ENCODE assay signal across 17 cellular contexts in genomic region chr2:1060987-1061386, GRCh38.
DNase-seq lines count a peak whose midpoint lies in the region; ATAC-seq, FAIRE-seq and TF ChIP-seq lines count a peak whose summit lies in the region.
"Had no signal": no experiment of that assay in that cellular context is flagged by ENCODE, and none has a peak within 500 bp of the region (broad histone marks: within the 10 kb centered on the region; RNA-seq: fewer than 3 reads in every experiment).

No MANE protein-coding gene starts in this region.

- no peak for TF ChIP-seq CTCF in neural crest cell (conservative IDR thresholded peaks at IDR 0.05)
- no peak for TF ChIP-seq CTCF in HFFc6 (IDR thresholded peaks at IDR 0.05)

- H3K9me3 Mint-ChIP-seq in neural crest cell (no peaks in the 10 kb centered on the region), HFFc6 (no peaks in the 10 kb centered on the region)
- H3K9me3 Mint-ChIP-seq: CD4-positive, alpha-beta memory T cell had no signal

- H3K4me1 Mint-ChIP-seq in neural crest cell (peaks cover 14% of the 10 kb centered on the region), HFFc6 (ENCODE audit: low read depth) (peaks cover 9% of the 10 kb centered on the region)
- H3K4me1 Mint-ChIP-seq: CD4-positive, alpha-beta memory T cell had no signal

- H3K4me3 Mint-ChIP-seq in neural crest cell (no peak overlapping the region), HFFc6 (no peak overlapping the region)
- H3K4me3 Mint-ChIP-seq: CD4-positive, alpha-beta memory T cell had no signal

- peak; percentile 48 for FAIRE-seq in HTR-8/SVneo (lab: Jason Lieb, UNC)
- FAIRE-seq: G401.6, GM12892 had no signal

- peaks cover 8% of the 10 kb centered on the region for H3K27me3 Mint-ChIP-seq in neural crest cell (ENCODE audit: low read depth)
- no peaks in the 10 kb centered on the region; the same call in 1 of the 2 replicates for H3K27me3 Mint-ChIP-seq in HFFc6 (ENCODE audit: insufficient read depth)

- ATAC-seq in HG02973 (IDR thresholded peaks at IDR 0.05; ENCODE audit: unreplicated experiment), result no peak

- H3K36me3 Mint-ChIP-seq in neural crest cell (ENCODE audit: low read depth), result no peaks in the 10 kb centered on the region
- H3K36me3 Mint-ChIP-seq in HFFc6 (ENCODE audit: low read depth), result no peaks in the 10 kb centered on the region
- H3K36me3 Mint-ChIP-seq: CD4-positive, alpha-beta memory T cell had no signal

- DNase-seq in HTR-8/SVneo (ENCODE audit: insufficient read length, low spot score) (no peak), kidney tubule cell (ENCODE audit: low spot score) (peak; percentile 6), neural crest cell (ENCODE audit: low read depth, low spot score) (no peak), renal cortical epithelial cell (ENCODE audit: low read depth) (peak; percentile 12), middle frontal gyrus (ENCODE audit: extremely low spot score, low spot score) (no peak), HFFc6 (no peak)
- DNase-seq: C1 segment of cervical spinal cord; Calu3; CD4-positive, alpha-beta memory T cell; COR-L47; DMS53; DMS79 treated with DMSO at 0.1 percent for 48 hours; H7; HCEC 1CT had no signal

- H3K27ac Mint-ChIP-seq in neural crest cell (ENCODE audit: unreplicated experiment) (peak overlapping the region; percentile 36), HFFc6 (no peak overlapping the region)
- H3K27ac Mint-ChIP-seq: CD4-positive, alpha-beta memory T cell had no signal

Comparison
In these comparisons a context has a peak if more than half of its experiments do, and no peak if none do; other contexts are left out.
1. DNase-seq: peak in kidney tubule cell (single experiment) and renal cortical epithelial cell (single experiment); none in HTR-8/SVneo (single experiment), neural crest cell (single experiment), middle frontal gyrus (single experiment) and HFFc6 (single experiment).